Comparison of ENCODE assay signal across 8 cellular contexts in genomic region chrX:153687121-153688039, GRCh38. TPM values are rescaled to one million over a fixed set of nuclear protein-coding genes. Genes with fewer than 3 reads are reported as not detected.
DNase-seq lines count a peak whose midpoint lies in the region; ATAC-seq, FAIRE-seq and TF ChIP-seq lines count a peak whose summit lies in the region.

Gene SLC6A8, plus strand, starts transcription at chrX:153687926. Its CDS starts 649 bp downstream, at chrX:153688575.

- 1 to 31% methylated on average over 34 to 65 of the region's 66 CpGs for WGBS in aorta, 2 donors

- POLR2A ChIA-PET in AG04449 (lab: Yijun Ruan, JAX): no interaction called here

- no peaks in the 10 kb centered on the region for H3K36me3 ChIP-seq in neutrophil
- no peaks in the 10 kb centered on the region for H3K36me3 ChIP-seq in aorta (ENCODE audit: control insufficient read depth in 1 of 2, insufficient read depth in 2 of 2, low read length in 1 of 2)

- in situ Hi-C loops in GM13976 (cut with MboI; ENCODE audit: low sequenced_read_pairs, unreplicated experiment): no loop called here

- peak within 1 kb of the TSS; percentile 58 for H3K4me3 ChIP-seq in AG04449 (ENCODE audit: low read depth, low read length)
- peak within 1 kb of the TSS; percentile 27 to 50 for H3K4me3 ChIP-seq in neutrophil (ENCODE audit: low read depth in 1 of 2, low read length in 1 of 2)
- H3K4me3 ChIP-seq in aorta (ENCODE audit: low read length in 2 of 2): peak within 1 kb of the TSS; percentile 25 to 58

- H3K9me3 ChIP-seq in neutrophil: no peaks in the 10 kb centered on the region
- H3K9me3 ChIP-seq in aorta (ENCODE audit: control insufficient read depth, low read length): no peaks in the 10 kb centered on the region

- H3K27ac ChIP-seq in neutrophil: no peak within 1 kb of the TSS
- no peak within 1 kb of the TSS for H3K27ac ChIP-seq in aorta (ENCODE audit: low read depth in 1 of 2, low read length in 2 of 2)

- CTCF ChIA-PET in AG04449 (lab: Yijun Ruan, JAX): interaction anchor here (1.0 to 1.4 kb wide), 3 partner anchors 8 to 149 kb away, joined by 3 to 7 read pairs (median 3); no protein-coding TSS in a partner anchor

- ATAC-seq in aorta (ENCODE audit: low FRiP score) (peak; percentile 66), GM19455 (IDR thresholded peaks at IDR 0.05; ENCODE audit: unreplicated experiment) (no peak)

- H3K4me1 ChIP-seq in neutrophil (ENCODE audit: control insufficient read depth in 1 of 2, insufficient read depth in 1 of 2, low read depth in 1 of 2, low read length in 1 of 2) (no peaks in the 10 kb centered on the region), aorta (ENCODE audit: control insufficient read depth in 1 of 2, insufficient read depth in 2 of 2, low read length in 2 of 2) (no peaks in the 10 kb centered on the region)

- TF ChIP-seq CTCF in AG04449 (IDR thresholded peaks at IDR 0.05; ENCODE audit: insufficient read depth, low read length, missing control alignments): no peak
- peak; percentile 27 for TF ChIP-seq CTCF in GM13976 (IDR thresholded peaks at IDR 0.05; ENCODE audit: borderline replicate concordance, control extremely low read depth, extremely low read depth, insufficient read depth, missing control alignments)
- TF ChIP-seq CTCF in neutrophil (IDR thresholded peaks at IDR 0.05): peak; percentile 11

- DNase-seq in AG04449 (ENCODE audit: low read depth, low spot score) (no peak), GM13976 (ENCODE audit: low spot score) (peak; percentile 66), NCI-H526 (lab: John Stamatoyannopoulos, UW) (peak; percentile 50 to 79), frontal cortex (ENCODE audit: low spot score in 2 of 2) (peak; percentile 79 to 85), aorta (peak; percentile 80 to 91)
- DNase-seq in activated effector memory CD4-positive, alpha-beta T cell treated with Interleukin-2 at 50 U/mL for 16 hours: peak; percentile 9

- H3K27me3 ChIP-seq in neutrophil (peaks cover 91% of the 10 kb centered on the region), aorta (ENCODE audit: control insufficient read depth in 1 of 2, insufficient read depth in 2 of 2, low read length in 1 of 2) (peaks cover 0 to 1% of the 10 kb centered on the region in 2 donors)

- intact Hi-C loops in aorta (cut with DNase I): no loop called here

- FAIRE-seq in frontal cortex (lab: Jason Lieb, UNC): no peak

RNA-seq across cellular contexts. Expression of gene SLC6A8, which starts in this region (rescaled TPM):
- 12.2 TPM for total RNA-seq in frontal cortex
- 10 to 100 TPM; 16.2 to 26.7 TPM for total RNA-seq in aorta
- 10 to 100 TPM; 13.9 to 14.7 TPM for polyA plus RNA-seq in aorta
